19 cellular contexts compared by ENCODE assay signal in genomic region chr7:148079681-148080080, GRCh38.
"Had no signal": no experiment of that assay in that cellular context is flagged by ENCODE, and none has a peak within 500 bp of the region (broad histone marks: within the 10 kb centered on the region; RNA-seq: fewer than 3 reads in every experiment).

No MANE protein-coding gene starts in this region.

- DNase-seq: IMR-90, Karpas-422, KG1, MG63, NCI-H1092, NCI-H1105 treated with DMSO at 0.1 percent for 48 hours, NCI-H1417 treated with DMSO at 0.1 percent for 48 hours, NCI-H146, NCI-H1694 treated with DMSO at 0.1 percent for 48 hours, NCI-H1930, NCI-H2081, NCI-H2107, NCI-H2227 treated with DMSO at 0.1 percent for 48 hours, NCI-H524, NCI-H69, NCI-H774, Right ventricle myocardium superior, RPMI8226 had no signal

- H3K36me3 ChIP-seq: MG63 had no signal

- H3K4me3 ChIP-seq: MG63 had no signal

- ATAC-seq: HepG2 had no signal

- H3K9me3 ChIP-seq: MG63 had no signal

- H3K27me3 ChIP-seq: MG63 had no signal
